In genomic region chr7:84193787-84194186, GRCh38 we compare ENCODE assay signal across 10 cellular contexts. TPM values are rescaled to one million over a fixed set of nuclear protein-coding genes. Genes with fewer than 3 reads are reported as not detected.
A peak's percentile ranks its signal among the peaks of the same experiment; 100 is the strongest.
DNase-seq lines count a peak whose midpoint lies in the region; ATAC-seq and TF ChIP-seq lines count a peak whose summit lies in the region.
"Had no signal": no experiment of that assay in that cellular context is flagged by ENCODE, and none has a peak within 500 bp of the region (broad histone marks: within the 10 kb centered on the region; RNA-seq: fewer than 3 reads in every experiment).

No MANE protein-coding gene starts in this region.

- H3K36me3 ChIP-seq in brain microvascular endothelial cell (replicated peaks) (no peaks in the 10 kb centered on the region), kidney epithelial cell (ENCODE audit: control insufficient read depth, insufficient read depth, low read length) (no peaks in the 10 kb centered on the region)

- H3K4me3 Mint-ChIP-seq in stimulated activated naive CD8-positive, alpha-beta T cell treated with anti-CD3 and anti-CD28 coated beads, Interleukin-15, amount 100 ng/mL, for 72 hours, result peak overlapping the region; percentile 92

- H3K4me1 Mint-ChIP-seq in stimulated activated naive CD8-positive, alpha-beta T cell treated with anti-CD3 and anti-CD28 coated beads, Interleukin-15, amount 100 ng/mL, for 72 hours, result peaks cover 33% of the 10 kb centered on the region

- no peaks in the 10 kb centered on the region for H3K27me3 ChIP-seq in brain microvascular endothelial cell (replicated peaks)
- H3K27me3 ChIP-seq in kidney epithelial cell (ENCODE audit: control insufficient read depth, insufficient read depth, low read length), result no peaks in the 10 kb centered on the region

- DNase-seq in stimulated activated naive CD8-positive, alpha-beta T cell treated with anti-CD3 and anti-CD28 coated beads, Interleukin-15, amount 100 ng/mL, for 72 hours, result no peak
- DNase-seq in stimulated activated naive CD8-positive, alpha-beta T cell treated with anti-CD3 and anti-CD28 coated beads, Interleukin-15, Interleukin-2, amounts not matched to agents 100 U/mL and 50 U/mL, for 24 hours, result no peak
- DNase-seq in brain microvascular endothelial cell, result no peak
- no peak for DNase-seq in kidney epithelial cell (ENCODE audit: low read depth)
- no peak for DNase-seq in NCI-H1436 (lab: John Stamatoyannopoulos, UW)
- DNase-seq in HK-2 (ENCODE audit: unreplicated experiment), result no peak
- DNase-seq: CD4-positive, alpha-beta T cell; NCI-H187 treated with DMSO at 0.1 percent for 48 hours had no signal

- in situ Hi-C loops in brain microvascular endothelial cell (cut with HindIII; ENCODE audit: low pct_ligation_motif_present, low sequenced_read_pairs), result no loop called here

- H3K27ac ChIP-seq in brain microvascular endothelial cell, result no peak overlapping the region

- peaks cover 14% of the 10 kb centered on the region for H3K27me3 Mint-ChIP-seq in stimulated activated naive CD8-positive, alpha-beta T cell treated with anti-CD3 and anti-CD28 coated beads, Interleukin-15, amount 100 ng/mL, for 72 hours

- TF ChIP-seq CTCF in brain microvascular endothelial cell (IDR thresholded peaks at IDR 0.05; ENCODE audit: low read depth, low read length, missing control alignments), result no peak
- no peak for TF ChIP-seq CTCF in kidney epithelial cell (IDR thresholded peaks at IDR 0.05; ENCODE audit: insufficient read depth, low read length, poor library complexity, severe bottlenecking)

- H3K9me3 Mint-ChIP-seq in stimulated activated naive CD8-positive, alpha-beta T cell treated with anti-CD3 and anti-CD28 coated beads, Interleukin-15, amount 100 ng/mL, for 72 hours, result no peaks in the 10 kb centered on the region
- H3K9me3 Mint-ChIP-seq: CD4-positive, alpha-beta T cell had no signal

- H3K27ac Mint-ChIP-seq in stimulated activated naive CD8-positive, alpha-beta T cell treated with anti-CD3 and anti-CD28 coated beads, Interleukin-15, amount 100 ng/mL, for 72 hours, result no peak overlapping the region

- no peak for ATAC-seq in stimulated activated naive CD8-positive, alpha-beta T cell treated with anti-CD3 and anti-CD28 coated beads, Interleukin-15, amount 100 ng/mL, for 72 hours
- ATAC-seq in stimulated activated naive CD8-positive, alpha-beta T cell treated with anti-CD3 and anti-CD28 coated beads, Interleukin-15, Interleukin-2, amounts not matched to agents 100 U/mL and 50 U/mL, for 24 hours, result no peak
- ATAC-seq in HG02623 (IDR thresholded peaks at IDR 0.05; ENCODE audit: unreplicated experiment) (no peak), GM19328 (IDR thresholded peaks at IDR 0.05; ENCODE audit: unreplicated experiment) (no peak)

- H3K4me3 ChIP-seq in brain microvascular endothelial cell (ENCODE audit: low read depth, low read length) (peak overlapping the region; percentile 63), kidney epithelial cell (ENCODE audit: low read depth, low read length) (peak overlapping the region; percentile 63)

RNA-seq across cellular contexts. Expression of gene SEMA3A, which starts 0.8 kb away (rescaled TPM):
- 6.2 and 6.8 TPM in 2 replicates for total RNA-seq in kidney epithelial cell
